Comparison of ENCODE assay signal across 20 cellular contexts in the genomic region with DNA sequence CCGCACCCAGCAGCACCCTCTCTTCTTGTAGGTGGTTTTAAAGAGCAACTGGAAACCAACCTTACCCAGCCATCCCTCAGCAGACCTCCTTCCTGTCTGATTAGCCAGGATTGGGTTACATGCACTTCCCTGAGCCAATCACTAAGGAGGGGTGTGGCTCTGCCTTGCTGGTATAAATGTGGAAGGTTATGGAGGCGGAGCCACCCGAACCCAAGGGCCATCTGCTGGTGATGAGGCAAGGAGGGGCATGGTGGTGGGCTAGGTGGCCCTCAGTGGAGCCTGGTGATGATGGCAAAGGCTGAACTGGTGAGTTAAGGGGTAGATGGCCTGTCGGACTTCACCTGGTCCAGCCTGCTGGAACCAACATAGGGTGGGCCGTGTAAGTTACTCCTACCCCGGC. TPM values are rescaled to one million over a fixed set of nuclear protein-coding genes. Genes with fewer than 3 reads are reported as not detected.
DNase-seq lines count a peak whose midpoint lies in the region; ATAC-seq, FAIRE-seq and TF ChIP-seq lines count a peak whose summit lies in the region.
"Had no signal": no experiment of that assay in that cellular context is flagged by ENCODE, and none has a peak within 500 bp of the region (broad histone marks: within the 10 kb centered on the region; RNA-seq: fewer than 3 reads in every experiment).

No MANE protein-coding gene starts in this region.

- no peaks in the 10 kb centered on the region for H3K79me2 ChIP-seq in GM12878 (ENCODE audit: control insufficient read depth, insufficient read depth, low read length)

- H3K4me1 ChIP-seq in GM12878 (ENCODE audit: control insufficient read depth, insufficient read depth, low read length): no peaks in the 10 kb centered on the region
- H3K4me1 ChIP-seq: lower lobe of right lung had no signal

- no peak overlapping the region for H2AFZ ChIP-seq in GM12878 (ENCODE audit: control insufficient read depth, low read depth, low read length)

- no peak for TF ChIP-seq EP300 in GM12878 (IDR thresholded peaks at IDR 0.05; ENCODE audit: borderline replicate concordance in 1 of 2, control insufficient read depth in 1 of 2, low read depth in 2 of 2, low read length in 2 of 2)

- TF ChIP-seq POLR2A in GM12892 (IDR thresholded peaks at IDR 0.05; ENCODE audit: low read depth, low read length) (no peak), GM12878 (IDR thresholded peaks at IDR 0.05; ENCODE audit: low read depth, low read length) (no peak)

- intact Hi-C loops in GM12878 (cut with micrococcal nuclease; ENCODE audit: unreplicated experiment): no loop called here

- no peak for TF ChIP-seq RAD21 in GM12878 (IDR thresholded peaks at IDR 0.05; ENCODE audit: insufficient read depth, low read depth, low read length)

- peak; percentile 68 for ATAC-seq in GM12878
- ATAC-seq: lower lobe of right lung; naive thymus-derived CD4-positive, alpha-beta T cell; T-helper 17 cell had no signal

- no peaks in the 10 kb centered on the region for H3K36me3 ChIP-seq in GM12878 (ENCODE audit: control insufficient read depth in 2 of 2, insufficient read depth in 2 of 2, low read length in 1 of 2)
- H3K36me3 ChIP-seq: lower lobe of right lung had no signal

- 58% methylated on average over 6 of the region's 6 CpGs for WGBS in GM12878 (ENCODE audit: insufficient coverage, insufficient replicate concordance, low lambda C conversion rate, missing lambda C conversion rate)

- DNase-seq in D341Med (ENCODE audit: low spot score): peak; percentile 50
- no peak for DNase-seq in GM12892 (ENCODE audit: insufficient read length)
- peak; percentile 49 for DNase-seq in NCI-H2171 (lab: John Stamatoyannopoulos, UW)
- no peak for DNase-seq in GM12878 (ENCODE audit: low read depth, low spot score)
- DNase-seq in EL: no peak
- no peak for DNase-seq in KG1 (lab: John Stamatoyannopoulos, UW)
- no peak for DNase-seq in HUDEP-2 (lab: John Stamatoyannopoulos, UW; ENCODE audit: unreplicated experiment in 76 of 76)
- DNase-seq: activated T-cell treated with anti-CD3 and anti-CD28 coated beads, Interleukin-2, amount 50 U/mL, for 1 hour; C1 segment of cervical spinal cord; central memory CD4-positive, alpha-beta T cell; foreskin fibroblast; lower lobe of right lung; naive thymus-derived CD4-positive, alpha-beta T cell; NCI-H1092 treated with DMSO at 0.1 percent for 48 hours; stimulated activated CD4-positive, alpha-beta T cell treated with anti-CD3 and anti-CD28 coated beads, Interleukin-12 subunit alpha, Interleukin-12 subunit beta, amount 100 ng/mL, for 4 hours; T-helper 17 cell had no signal

- H3K4me3 ChIP-seq in GM12878: no peak overlapping the region
- H3K4me3 ChIP-seq: lower lobe of right lung had no signal

- H3K9ac ChIP-seq in GM12878 (ENCODE audit: control insufficient read depth, insufficient read depth, low read length): no peak overlapping the region

- BruUV-seq in GM12878 (replicated peaks; lab: Mats Ljungman, UMichigan): no TSS peak

- in situ Hi-C loops in GM12878 (cut with MboI): no loop called here

- CTCF ChIA-PET in GM12878 (lab: Yijun Ruan, JAX): no interaction called here

- H3K27me3 ChIP-seq in GM12878 (replicated peaks in 1 of 2; ENCODE audit: control insufficient read depth in 2 of 2, insufficient read depth in 2 of 2, low read length in 1 of 2): peaks cover 2 to 4% of the 10 kb centered on the region in 2 experiments; a peak in 3 of 4 replicates

- FAIRE-seq in GM12892 (lab: Jason Lieb, UNC) (peak; percentile 61), GM12878 (lab: Jason Lieb, UNC) (no peak)
- FAIRE-seq: G401.6, HTR-8/SVneo had no signal

- H4K20me1 ChIP-seq in GM12878 (ENCODE audit: control insufficient read depth, insufficient read depth): no peaks in the 10 kb centered on the region

- RAD21 ChIA-PET in GM12878 (lab: Charles Lee; ENCODE audit: unreplicated experiment): no interaction called here

- no peaks in the 10 kb centered on the region for H3K9me3 ChIP-seq in GM12878 (replicated peaks; ENCODE audit: control insufficient read depth, insufficient read depth, low read length)
- H3K9me3 ChIP-seq: lower lobe of right lung had no signal

- H3K27ac ChIP-seq in GM12878 (ENCODE audit: control insufficient read depth, insufficient read depth): no peak overlapping the region
- H3K27ac ChIP-seq: lower lobe of right lung had no signal

- POLR2A ChIA-PET in GM12878 (lab: Charles Lee): no interaction called here

- SMC1A ChIA-PET in GM12878 (lab: Charles Lee; ENCODE audit: uncharacterized antibody, unreplicated experiment): no interaction called here

- H3K4me2 ChIP-seq in GM12878 (ENCODE audit: control insufficient read depth, insufficient read depth): no peak overlapping the region

- no peak for TF ChIP-seq CTCF in GM12878 (IDR thresholded peaks at IDR 0.05 in 2 of 3, conservative IDR thresholded peaks at IDR 0.05 in 1 of 3; ENCODE audit: control insufficient read depth in 2 of 3, extremely low read depth in 1 of 3, insufficient read depth in 1 of 3, low read depth in 3 of 3, low read length in 3 of 3)

TF ChIP-seq in GM12878, 131 proteins besides CTCF, POLR2A, EP300 and RAD21:
- no peak for TF ChIP-seq CBX5 (IDR thresholded peaks at IDR 0.05; ENCODE audit: low read depth)
- no peak for TF ChIP-seq RCOR1 (conservative IDR thresholded peaks at IDR 0.05; ENCODE audit: low read depth, low read length)
- TF ChIP-seq, protein P1, sequence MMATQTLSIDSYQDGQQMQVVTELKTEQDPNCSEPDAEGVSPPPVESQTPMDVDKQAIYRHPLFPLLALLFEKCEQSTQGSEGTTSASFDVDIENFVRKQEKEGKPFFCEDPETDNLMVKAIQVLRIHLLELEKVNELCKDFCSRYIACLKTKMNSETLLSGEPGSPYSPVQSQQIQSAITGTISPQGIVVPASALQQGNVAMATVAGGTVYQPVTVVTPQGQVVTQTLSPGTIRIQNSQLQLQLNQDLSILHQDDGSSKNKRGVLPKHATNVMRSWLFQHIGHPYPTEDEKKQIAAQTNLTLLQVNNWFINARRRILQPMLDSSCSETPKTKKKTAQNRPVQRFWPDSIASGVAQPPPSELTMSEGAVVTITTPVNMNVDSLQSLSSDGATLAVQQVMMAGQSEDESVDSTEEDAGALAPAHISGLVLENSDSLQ (IDR thresholded peaks at IDR 0.05): peak; percentile 70
- TF ChIP-seq, protein P2, sequence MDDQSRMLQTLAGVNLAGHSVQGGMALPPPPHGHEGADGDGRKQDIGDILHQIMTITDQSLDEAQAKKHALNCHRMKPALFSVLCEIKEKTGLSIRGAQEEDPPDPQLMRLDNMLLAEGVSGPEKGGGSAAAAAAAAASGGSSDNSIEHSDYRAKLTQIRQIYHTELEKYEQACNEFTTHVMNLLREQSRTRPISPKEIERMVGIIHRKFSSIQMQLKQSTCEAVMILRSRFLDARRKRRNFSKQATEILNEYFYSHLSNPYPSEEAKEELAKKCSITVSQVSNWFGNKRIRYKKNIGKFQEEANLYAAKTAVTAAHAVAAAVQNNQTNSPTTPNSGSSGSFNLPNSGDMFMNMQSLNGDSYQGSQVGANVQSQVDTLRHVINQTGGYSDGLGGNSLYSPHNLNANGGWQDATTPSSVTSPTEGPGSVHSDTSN (IDR thresholded peaks at IDR 0.05; ENCODE audit: insufficient replicate concordance, low read depth, low read length): peak; percentile 57

RNA-seq across cellular contexts. Expression of a gene that starts 39.8 kb away (rescaled TPM):
- 0.72 TPM for polyA plus RNA-seq in GM12892 (2012; ENCODE audit: missing spikeins)
- total RNA-seq in GM12878 (2013; cell fraction: nucleolus; rRNA removed): 0.69 TPM in 1 of 2 replicates, not detected in the other
- total RNA-seq in GM12878 (2014; rRNA removed) (2.6 and 2.9 TPM in 2 replicates), GM12878 (2014; rRNA removed; fragmentation: Illumina TruSeq; extraction: Trizol) (4.4 and 4.8 TPM in 2 replicates), GM12878 (2021) (4.1 and 4.9 TPM in 2 replicates)
- polyA plus RNA-seq in GM12878 (2011; ENCODE audit: low read depth): 0.62 TPM
- polyA plus RNA-seq in GM12878 (2011; rRNA removed) (0.36 and 0.57 TPM in 2 replicates), GM12878 (2014; fragmentation: Illumina TruSeq; extraction: Trizol) (3.1 and 3.2 TPM in 2 replicates), GM12878 (2014; fragmentation: Nextera tagmentation; extraction: Ambion mirVana) (1 to 10 TPM; 3.0 to 5.4 TPM), GM12878 (2014; rRNA removed) (4.1 and 6.0 TPM in 2 replicates), GM12878 (2016; fragmentation: Nextera tagmentation; extraction: Ambion mirVana) (1 to 10 TPM; 4.7 to 5.8 TPM)
- polyA plus RNA-seq in GM12878 (2011; cell fraction: cytosol; rRNA removed): 0.61 and 0.72 TPM in 2 replicates
- polyA plus RNA-seq in GM12878 (2011; cell fraction: nucleus; rRNA removed): 0.76 and 0.88 TPM in 2 replicates
- polyA plus RNA-seq in GM12878 (2012): 0.22 and 0.47 TPM in 2 replicates
- 0.98 TPM in 1 of 2 replicates, not detected in the other for polyA minus RNA-seq in GM12878 (2011; rRNA and poly(A)+ RNA removed)
- not detected in 2 replicates for polyA minus RNA-seq in GM12878 (2011; cell fraction: cytosol; rRNA and poly(A)+ RNA removed)
- polyA minus RNA-seq in GM12878 (2011; cell fraction: nucleus; rRNA and poly(A)+ RNA removed): 0.67 TPM in 1 of 2 replicates, not detected in the other
- total RNA-seq: naive thymus-derived CD4-positive, alpha-beta T cell; pulmonary artery endothelial cell; subcutaneous adipose tissue; T-helper 17 cell had no signal
- polyA plus RNA-seq: naive thymus-derived CD4-positive, alpha-beta T cell had no signal

Comparison
In these comparisons a context has a peak if more than half of its experiments do, and no peak if none do; other contexts are left out.
1. DNase-seq: peak in D341Med (single experiment) and NCI-H2171 (single experiment); none in GM12892 (single experiment), GM12878 (single experiment), EL (single experiment), KG1 (single experiment) and HUDEP-2 (0 of 76).